27 cellular contexts compared by ENCODE assay signal in the genomic region with DNA sequence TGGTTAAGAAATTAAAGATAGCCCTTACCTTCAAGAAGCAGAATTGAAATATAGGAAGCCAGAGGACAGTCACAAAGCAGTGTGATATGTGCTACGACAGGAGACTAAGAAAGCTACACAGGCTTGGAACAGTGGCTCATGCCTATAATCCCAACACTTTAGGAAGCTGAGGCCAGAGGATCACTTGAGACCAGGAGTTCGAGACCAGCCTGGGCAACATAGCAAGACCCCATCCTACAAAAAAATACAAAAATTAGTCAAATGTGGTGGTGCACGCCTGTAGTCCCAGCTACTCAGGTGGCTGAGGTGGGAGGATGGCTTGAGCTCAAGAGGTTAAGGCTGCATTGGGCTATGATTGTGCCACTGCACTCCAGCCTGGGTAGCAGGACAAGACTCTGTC.
"Had no signal": no experiment of that assay in that cellular context is flagged by ENCODE, and none has a peak within 500 bp of the region (broad histone marks: within the 10 kb centered on the region; RNA-seq: fewer than 3 reads in every experiment).

No MANE protein-coding gene starts in this region.

- H3K4me3 Mint-ChIP-seq: nephron; neural progenitor cell; stimulated activated effector memory CD8-positive, alpha-beta T cell treated with anti-CD3 and anti-CD28 coated beads, Interleukin-12 subunit alpha, Interleukin-12 subunit beta, amount 100 ng/mL, for 72 hours; stimulated activated naive B cell treated with anti-CD40 and anti-IgM and Interleukin-4, amounts not matched to agents 10 μg/mL and 1 μg/mL and 100 μg/mL, for 72 hours; stimulated activated naive CD8-positive, alpha-beta T cell treated with anti-CD3 and anti-CD28 coated beads, Interleukin-15, Interleukin-2, amounts not matched to agents 100 ng/mL and 50 ng/mL, for 24 hours had no signal

- H3K27ac Mint-ChIP-seq: nephron; neural progenitor cell; progenitor cell of endocrine pancreas; stimulated activated effector memory CD8-positive, alpha-beta T cell treated with anti-CD3 and anti-CD28 coated beads, Interleukin-12 subunit alpha, Interleukin-12 subunit beta, amount 100 ng/mL, for 72 hours; stimulated activated naive B cell treated with anti-CD40 and anti-IgM and Interleukin-4, amounts not matched to agents 10 μg/mL and 1 μg/mL and 100 μg/mL, for 72 hours had no signal

- H3K4me1 ChIP-seq: neural progenitor cell, parathyroid adenoma, psoas muscle, sigmoid colon, tibial nerve, upper lobe of left lung had no signal

- H3K79me2 ChIP-seq: parathyroid adenoma had no signal

- DNase-seq: occipital lobe; ovary; posterior cingulate gyrus; psoas muscle; right cardiac atrium; right lobe of liver; sigmoid colon; small intestine; stimulated activated CD4-positive, alpha-beta T cell treated with anti-CD3 and anti-CD28 coated beads, Interleukin-15, amount 100 ng/mL, for 24 hours; stimulated activated CD4-positive, alpha-beta T cell treated with anti-CD3 and anti-CD28 coated beads, Interleukin-2, amount 100 ng/mL, for 24 hours; stimulated activated CD4-positive, alpha-beta T cell treated with anti-CD3 and anti-CD28 coated beads, Interleukin-2, amount 100 ng/mL, for 48 hours; stimulated activated CD4-positive, alpha-beta T cell treated with anti-CD3 and anti-CD28 coated beads, Interleukin-4, amount 100 ng/mL, for 24 hours; stimulated activated naive B cell treated with anti-CD40 and anti-IgM and Interleukin-4, amounts not matched to agents 10 μg/mL and 1 μg/mL and 100 μg/mL, for 72 hours; stimulated activated naive CD4-positive, alpha-beta T cell treated with Interleukin-2 at 50 U/mL for 16 hours; stomach; thyroid gland; trophoblast cell; upper lobe of left lung had no signal

- ATAC-seq: psoas muscle; right cardiac atrium; right lobe of liver; stimulated activated effector memory CD8-positive, alpha-beta T cell treated with anti-CD3 and anti-CD28 coated beads, Interleukin-12 subunit alpha, Interleukin-12 subunit beta, amount 100 ng/mL, for 72 hours; stimulated activated naive B cell treated with anti-CD40 and anti-IgM and Interleukin-4, amounts not matched to agents 10 μg/mL and 1 μg/mL and 100 μg/mL, for 72 hours had no signal

- H3K27me3 Mint-ChIP-seq: progenitor cell of endocrine pancreas; stimulated activated naive B cell treated with anti-CD40 and anti-IgM and Interleukin-4, amounts not matched to agents 10 μg/mL and 1 μg/mL and 100 μg/mL, for 72 hours; stimulated activated naive CD8-positive, alpha-beta T cell treated with anti-CD3 and anti-CD28 coated beads, Interleukin-15, Interleukin-2, amounts not matched to agents 100 ng/mL and 50 ng/mL, for 24 hours had no signal

- H3K9me3 Mint-ChIP-seq: nephron; neural progenitor cell; stimulated activated effector memory CD8-positive, alpha-beta T cell treated with anti-CD3 and anti-CD28 coated beads, Interleukin-12 subunit alpha, Interleukin-12 subunit beta, amount 100 ng/mL, for 72 hours; stimulated activated naive CD8-positive, alpha-beta T cell treated with anti-CD3 and anti-CD28 coated beads, Interleukin-15, Interleukin-2, amounts not matched to agents 100 ng/mL and 50 ng/mL, for 24 hours had no signal

- H2AFZ ChIP-seq: neural progenitor cell, parathyroid adenoma had no signal

- H3K4me1 Mint-ChIP-seq: neural progenitor cell had no signal

- H3K27me3 ChIP-seq: neural progenitor cell, ovary, right lobe of liver, sigmoid colon, stomach, thyroid gland, tibial nerve, upper lobe of left lung, vagina had no signal

- H3K36me3 Mint-ChIP-seq: neural progenitor cell had no signal

- H3K9me3 ChIP-seq: ovary, psoas muscle, right lobe of liver, sigmoid colon, stomach, thoracic aorta, thyroid gland, tibial nerve, upper lobe of left lung, vagina had no signal

- H3K4me3 ChIP-seq: neural progenitor cell, ovary, psoas muscle, right lobe of liver, sigmoid colon, stomach, thoracic aorta, thyroid gland, tibial nerve, upper lobe of left lung, vagina had no signal

- H3K36me3 ChIP-seq: neural progenitor cell, ovary, right lobe of liver, sigmoid colon, stomach, thoracic aorta, thyroid gland, tibial nerve, upper lobe of left lung, vagina had no signal

- H3K27ac ChIP-seq: neural progenitor cell, ovary, parathyroid adenoma, psoas muscle, right lobe of liver, sigmoid colon, stomach, thoracic aorta, thyroid gland, tibial nerve, upper lobe of left lung, vagina had no signal

- H3K9ac ChIP-seq: neural progenitor cell, parathyroid adenoma had no signal

- H3K4me2 ChIP-seq: neural progenitor cell had no signal
